In the genomic region with DNA sequence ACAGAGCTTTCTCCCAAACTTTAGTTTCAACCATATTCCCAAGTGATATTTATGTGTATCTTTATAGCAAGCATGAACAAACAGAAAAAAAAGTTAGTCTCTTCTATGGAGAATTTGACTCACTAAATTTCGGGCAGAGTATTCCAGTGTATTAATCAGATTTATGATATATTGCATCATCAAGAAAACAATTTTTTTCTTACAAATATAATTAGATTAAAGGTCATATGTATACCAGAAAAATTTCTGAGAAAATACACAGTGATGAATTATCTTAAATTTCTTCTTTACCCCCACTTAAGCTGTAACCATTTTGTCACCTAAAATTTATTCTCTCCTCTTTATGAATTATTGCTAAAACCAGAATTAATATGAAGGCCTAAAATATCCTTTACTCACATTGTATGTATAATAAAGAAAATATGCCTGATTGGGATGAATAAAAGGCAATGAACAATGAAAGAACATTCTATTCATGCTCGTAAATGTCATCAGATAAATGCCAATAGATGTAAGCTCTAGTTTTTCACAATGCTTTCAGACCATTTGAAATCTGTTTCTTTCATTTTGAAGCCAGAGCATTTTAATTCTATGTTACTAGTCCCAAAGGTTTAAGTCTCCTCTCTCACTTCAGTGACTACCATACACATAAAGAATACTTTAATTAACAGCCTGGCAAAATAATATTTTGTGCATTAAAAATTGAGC, we compare ENCODE assay signal across 1 cellular context.
A peak's percentile ranks its signal among the peaks of the same experiment; 100 is the strongest.
TF ChIP-seq lines count a peak whose summit lies in the region.

No MANE protein-coding gene starts in this region.

TF ChIP-seq in K562, 482 proteins besides CTCF, POLR2A, EP300 and RAD21:
- TF ChIP-seq CEBPB (tag; IDR thresholded peaks at IDR 0.05) (0 out of 2 replicates have a peak, but pooled peaks have one; percentile 12), CEBPG (CRISPR knock-in tag; IDR thresholded peaks at IDR 0.05) (no peak), CEBPG (tag; conservative IDR thresholded peaks at IDR 0.05 in 1 of 2, IDR thresholded peaks at IDR 0.05 in 1 of 2) (peak in 1 of 2 experiments; percentile 82; a peak in 2 of 4 replicates)
- TF ChIP-seq, protein P1, sequence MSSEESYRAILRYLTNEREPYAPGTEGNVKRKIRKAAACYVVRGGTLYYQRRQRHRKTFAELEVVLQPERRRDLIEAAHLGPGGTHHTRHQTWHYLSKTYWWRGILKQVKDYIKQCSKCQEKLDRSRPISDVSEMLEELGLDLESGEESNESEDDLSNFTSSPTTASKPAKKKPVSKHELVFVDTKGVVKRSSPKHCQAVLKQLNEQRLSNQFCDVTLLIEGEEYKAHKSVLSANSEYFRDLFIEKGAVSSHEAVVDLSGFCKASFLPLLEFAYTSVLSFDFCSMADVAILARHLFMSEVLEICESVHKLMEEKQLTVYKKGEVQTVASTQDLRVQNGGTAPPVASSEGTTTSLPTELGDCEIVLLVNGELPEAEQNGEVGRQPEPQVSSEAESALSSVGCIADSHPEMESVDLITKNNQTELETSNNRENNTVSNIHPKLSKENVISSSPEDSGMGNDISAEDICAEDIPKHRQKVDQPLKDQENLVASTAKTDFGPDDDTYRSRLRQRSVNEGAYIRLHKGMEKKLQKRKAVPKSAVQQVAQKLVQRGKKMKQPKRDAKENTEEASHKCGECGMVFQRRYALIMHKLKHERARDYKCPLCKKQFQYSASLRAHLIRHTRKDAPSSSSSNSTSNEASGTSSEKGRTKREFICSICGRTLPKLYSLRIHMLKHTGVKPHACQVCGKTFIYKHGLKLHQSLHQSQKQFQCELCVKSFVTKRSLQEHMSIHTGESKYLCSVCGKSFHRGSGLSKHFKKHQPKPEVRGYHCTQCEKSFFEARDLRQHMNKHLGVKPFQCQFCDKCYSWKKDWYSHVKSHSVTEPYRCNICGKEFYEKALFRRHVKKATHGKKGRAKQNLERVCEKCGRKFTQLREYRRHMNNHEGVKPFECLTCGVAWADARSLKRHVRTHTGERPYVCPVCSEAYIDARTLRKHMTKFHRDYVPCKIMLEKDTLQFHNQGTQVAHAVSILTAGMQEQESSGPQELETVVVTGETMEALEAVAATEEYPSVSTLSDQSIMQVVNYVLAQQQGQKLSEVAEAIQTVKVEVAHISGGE (CRISPR knock-in tag; IDR thresholded peaks at IDR 0.05): no peak
- TF ChIP-seq, protein P2, sequence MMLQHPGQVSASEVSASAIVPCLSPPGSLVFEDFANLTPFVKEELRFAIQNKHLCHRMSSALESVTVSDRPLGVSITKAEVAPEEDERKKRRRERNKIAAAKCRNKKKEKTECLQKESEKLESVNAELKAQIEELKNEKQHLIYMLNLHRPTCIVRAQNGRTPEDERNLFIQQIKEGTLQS (IDR thresholded peaks at IDR 0.05): peak; percentile 30; the same call in 1 of the 2 replicates
- TF ChIP-seq, protein P2 (CRISPR knock-in tag; conservative IDR thresholded peaks at IDR 0.05): no peak
